Comparison of ENCODE assay signal across 13 cellular contexts in genomic region chr10:96665306-96665705, GRCh38. TPM values are rescaled to one million over a fixed set of nuclear protein-coding genes. Genes with fewer than 3 reads are reported as not detected.
DNase-seq lines count a peak whose midpoint lies in the region; ATAC-seq and TF ChIP-seq lines count a peak whose summit lies in the region.
"Had no signal": no experiment of that assay in that cellular context is flagged by ENCODE, and none has a peak within 500 bp of the region (broad histone marks: within the 10 kb centered on the region; RNA-seq: fewer than 3 reads in every experiment).

No MANE protein-coding gene starts in this region.

- H3K4me3 ChIP-seq in HAP-1 = no peak overlapping the region
- H3K4me3 ChIP-seq: SJSA1 had no signal

- no peaks in the 10 kb centered on the region for H3K9me3 Mint-ChIP-seq in activated CD8-positive, alpha-beta memory T cell treated with anti-CD3 and anti-CD28 coated beads, Interleukin-2, amount 10 ng/mL, durations not matched to agents 7 days and 5 days (ENCODE audit: low read depth)
- H3K9me3 Mint-ChIP-seq in stimulated activated naive B cell treated with anti-CD40 and anti-IgM and Interleukin-4, amounts not matched to agents 10 μg/mL and 1 μg/mL and 100 μg/mL, for 72 hours = no peaks in the 10 kb centered on the region
- H3K9me3 Mint-ChIP-seq: activated CD8-positive, alpha-beta T cell treated with anti-CD3 and anti-CD28 coated beads for 36 hours had no signal

- in situ Hi-C loops in HAP-1 (cut with MboI; ENCODE audit: low sequenced_read_pairs) = no loop called here

- H3K36me3 ChIP-seq in HAP-1 (replicated peaks) = no peaks in the 10 kb centered on the region
- H3K36me3 ChIP-seq: SJSA1 had no signal

- peak overlapping the region; percentile 63 for H3K27ac Mint-ChIP-seq in activated CD8-positive, alpha-beta memory T cell treated with anti-CD3 and anti-CD28 coated beads, Interleukin-2, amount 10 ng/mL, durations not matched to agents 7 days and 5 days
- peak overlapping the region; percentile 33 for H3K27ac Mint-ChIP-seq in stimulated activated naive B cell treated with anti-CD40 and anti-IgM and Interleukin-4, amounts not matched to agents 10 μg/mL and 1 μg/mL and 100 μg/mL, for 72 hours

- peaks cover 43% of the 10 kb centered on the region for H3K4me1 Mint-ChIP-seq in activated CD8-positive, alpha-beta memory T cell treated with anti-CD3 and anti-CD28 coated beads, Interleukin-2, amount 10 ng/mL, durations not matched to agents 7 days and 5 days
- H3K4me1 Mint-ChIP-seq in stimulated activated naive B cell treated with anti-CD40 and anti-IgM and Interleukin-4, amounts not matched to agents 10 μg/mL and 1 μg/mL and 100 μg/mL, for 72 hours = peaks cover 47 to 75% of the 10 kb centered on the region in 2 donors

- H3K36me3 Mint-ChIP-seq in activated CD8-positive, alpha-beta memory T cell treated with anti-CD3 and anti-CD28 coated beads, Interleukin-2, amount 10 ng/mL, durations not matched to agents 7 days and 5 days = no peaks in the 10 kb centered on the region
- peaks cover 21 to 39% of the 10 kb centered on the region in 2 donors for H3K36me3 Mint-ChIP-seq in stimulated activated naive B cell treated with anti-CD40 and anti-IgM and Interleukin-4, amounts not matched to agents 10 μg/mL and 1 μg/mL and 100 μg/mL, for 72 hours

- H3K4me1 ChIP-seq in HAP-1 = no peaks in the 10 kb centered on the region

- CTCF ChIA-PET in activated CD8-positive, alpha-beta memory T cell treated with anti-CD3 and anti-CD28 coated beads, Interleukin-2, amount 10 ng/mL, durations not matched to agents 7 days and 5 days (lab: Charles Lee) = interaction anchor here (1.1 kb wide), 1 partner anchor 10 kb away, joined by 3 read pairs; no protein-coding TSS in a partner anchor

- no peak for ATAC-seq in activated CD8-positive, alpha-beta memory T cell treated with anti-CD3 and anti-CD28 coated beads, Interleukin-2, amount 10 ng/mL, durations not matched to agents 7 days and 5 days
- ATAC-seq in SK-N-SH treated with all-trans-retinoic acid at 6 μM for 48 hours = peak; percentile 33; the same call in 1 of the 3 replicates
- no peak for ATAC-seq in stimulated activated naive B cell treated with anti-CD40 and anti-IgM and Interleukin-4, amounts not matched to agents 10 μg/mL and 1 μg/mL and 100 μg/mL, for 72 hours (replicated peaks)

- peaks cover 3% of the 10 kb centered on the region for H3K27me3 Mint-ChIP-seq in activated CD8-positive, alpha-beta memory T cell treated with anti-CD3 and anti-CD28 coated beads, Interleukin-2, amount 10 ng/mL, durations not matched to agents 7 days and 5 days
- no peaks in the 10 kb centered on the region for H3K27me3 Mint-ChIP-seq in stimulated activated naive B cell treated with anti-CD40 and anti-IgM and Interleukin-4, amounts not matched to agents 10 μg/mL and 1 μg/mL and 100 μg/mL, for 72 hours
- H3K27me3 Mint-ChIP-seq: activated CD8-positive, alpha-beta T cell treated with anti-CD3 and anti-CD28 coated beads for 36 hours had no signal

- H3K27me3 ChIP-seq in HAP-1 (ENCODE audit: low read depth) = no peaks in the 10 kb centered on the region
- H3K27me3 ChIP-seq: SJSA1 had no signal

- DNase-seq in activated CD8-positive, alpha-beta memory T cell treated with anti-CD3 and anti-CD28 coated beads, Interleukin-2, amount 10 ng/mL, durations not matched to agents 7 days and 5 days = no peak
- no peak for DNase-seq in activated CD8-positive, alpha-beta memory T cell treated with anti-CD3 and anti-CD28 coated beads for 24 hours
- DNase-seq in glomerular visceral epithelial cell (ENCODE audit: extremely low spot score) = peak; percentile 9
- DNase-seq in stimulated activated naive B cell treated with anti-CD40 and anti-IgM and Interleukin-4, amounts not matched to agents 10 μg/mL and 1 μg/mL and 100 μg/mL, for 72 hours = no peak
- DNase-seq in superior temporal gyrus (ENCODE audit: extremely low spot score) = no peak
- no peak for DNase-seq in NCI-H345 (lab: John Stamatoyannopoulos, UW)
- no peak for DNase-seq in HAP-1 (ENCODE audit: low spot score in 2 of 2)
- DNase-seq: activated CD8-positive, alpha-beta T cell treated with anti-CD3 and anti-CD28 coated beads for 36 hours; activated gamma-delta T cell; hippocampal formation; left ventricle myocardium superior had no signal

- no peak overlapping the region for H3K4me3 Mint-ChIP-seq in activated CD8-positive, alpha-beta memory T cell treated with anti-CD3 and anti-CD28 coated beads, Interleukin-2, amount 10 ng/mL, durations not matched to agents 7 days and 5 days
- H3K4me3 Mint-ChIP-seq in stimulated activated naive B cell treated with anti-CD40 and anti-IgM and Interleukin-4, amounts not matched to agents 10 μg/mL and 1 μg/mL and 100 μg/mL, for 72 hours = no peak overlapping the region
- H3K4me3 Mint-ChIP-seq: activated CD8-positive, alpha-beta T cell treated with anti-CD3 and anti-CD28 coated beads for 36 hours had no signal

- no peaks in the 10 kb centered on the region for H3K9me3 ChIP-seq in HAP-1
- H3K9me3 ChIP-seq: SJSA1 had no signal

TF ChIP-seq in SK-N-SH treated with all-trans-retinoic acid at 6 μM for 48 hours, 23 proteins besides CTCF, POLR2A, EP300 and RAD21 (continues in another document):
- TF ChIP-seq CREB5 (CRISPR knock-in tag; IDR thresholded peaks at IDR 0.05; ENCODE audit: low read depth) (no peak), CSRNP3 (CRISPR knock-in tag; IDR thresholded peaks at IDR 0.05) (no peak), OSR1 (CRISPR knock-in tag; IDR thresholded peaks at IDR 0.05) (no peak), ZNF565 (CRISPR knock-in tag; conservative IDR thresholded peaks at IDR 0.05; ENCODE audit: low read depth) (no peak), SNAI2 (CRISPR knock-in tag; IDR thresholded peaks at IDR 0.05) (no peak), ZNF70 (CRISPR knock-in tag; IDR thresholded peaks at IDR 0.05) (no peak), ZC3H10 (CRISPR knock-in tag; IDR thresholded peaks at IDR 0.05) (no peak), ISL1 (CRISPR knock-in tag; IDR thresholded peaks at IDR 0.05) (no peak), TOX (CRISPR knock-in tag; IDR thresholded peaks at IDR 0.05; ENCODE audit: borderline replicate concordance) (no peak), CSDC2 (CRISPR knock-in tag; IDR thresholded peaks at IDR 0.05) (no peak), PPARA (CRISPR knock-in tag; IDR thresholded peaks at IDR 0.05; ENCODE audit: borderline replicate concordance) (no peak), RARB (CRISPR knock-in tag; IDR thresholded peaks at IDR 0.05) (no peak), ESRRG (CRISPR knock-in tag; IDR thresholded peaks at IDR 0.05) (no peak), POU6F1 (CRISPR knock-in tag; IDR thresholded peaks at IDR 0.05; ENCODE audit: borderline replicate concordance, low read depth) (no peak), ZFP30 (CRISPR knock-in tag; IDR thresholded peaks at IDR 0.05) (no peak), BACH2 (CRISPR knock-in tag; IDR thresholded peaks at IDR 0.05; ENCODE audit: borderline replicate concordance) (no peak)

RNA-seq across cellular contexts. Expression of gene PIK3AP1, which starts 55.0 kb away (rescaled TPM):
- total RNA-seq in activated CD8-positive, alpha-beta memory T cell treated with anti-CD3 and anti-CD28 coated beads, Interleukin-2, amount 10 ng/mL, durations not matched to agents 7 days and 5 days = 10 to 100 TPM in 1 of 2 experiments, 1 to 10 TPM in 1; 8.7 to 11.5 TPM
